8 cellular contexts compared by ENCODE assay signal in genomic region chr4:76984127-76984526, GRCh38. TPM values are rescaled to one million over a fixed set of nuclear protein-coding genes. Genes with fewer than 3 reads are reported as not detected.
DNase-seq lines count a peak whose midpoint lies in the region; ATAC-seq and TF ChIP-seq lines count a peak whose summit lies in the region.

No MANE protein-coding gene starts in this region.

- peak; percentile 51 for ATAC-seq in GM21825 (IDR thresholded peaks at IDR 0.05; ENCODE audit: unreplicated experiment)
- no peak for ATAC-seq in Panc1
- no peak for ATAC-seq in HG03139 (IDR thresholded peaks at IDR 0.05; ENCODE audit: unreplicated experiment)

- H3K4me1 ChIP-seq in Panc1 (ENCODE audit: control insufficient read depth, insufficient read depth, low read length): peaks cover 6% of the 10 kb centered on the region

- H3K36me3 ChIP-seq in Panc1 (ENCODE audit: control insufficient read depth, insufficient read depth, low read length): no peaks in the 10 kb centered on the region

- no peaks in the 10 kb centered on the region for H3K27me3 ChIP-seq in Panc1 (ENCODE audit: control insufficient read depth, insufficient read depth, low read length)

- H3K27ac ChIP-seq in Panc1 (ENCODE audit: low read length): no peak overlapping the region

- intact Hi-C loops in Panc1 (cut with micrococcal nuclease; ENCODE audit: unreplicated experiment): no loop called here

- no peak overlapping the region for H3K4me3 ChIP-seq in GM12865 (ENCODE audit: low read depth, low read length)
- no peak overlapping the region for H3K4me3 ChIP-seq in Panc1 (ENCODE audit: low read depth in 2 of 2, low read length in 2 of 2)
- H3K4me3 ChIP-seq in skeletal muscle cell (ENCODE audit: low read depth, low read length): peak overlapping the region; percentile 8

- TF ChIP-seq CTCF in GM12865 (IDR thresholded peaks at IDR 0.05; ENCODE audit: insufficient read depth, low read depth, low read length, missing control alignments): peak; percentile 23
- peak; percentile 35; the same call in 1 of the 2 replicates for TF ChIP-seq CTCF in Panc1 (IDR thresholded peaks at IDR 0.05)

- H3K9me3 ChIP-seq in Panc1 (ENCODE audit: control insufficient read depth, insufficient read depth, low read depth, low read length): no peaks in the 10 kb centered on the region

- CTCF ChIA-PET in Panc1 (lab: Charles Lee): no interaction called here

- DNase-seq in GM12865 (ENCODE audit: low read depth): peak; percentile 77
- no peak for DNase-seq in Panc1 (ENCODE audit: low read depth, low spot score)
- peak; percentile 61 for DNase-seq in fibroblast of gingiva (ENCODE audit: low read depth)
- no peak for DNase-seq in skeletal muscle cell (ENCODE audit: low read depth)
- DNase-seq in DMS114 treated with DMSO at 0.1 percent for 48 hours (lab: John Stamatoyannopoulos, UW; ENCODE audit: unreplicated experiment): no peak
- no peak for DNase-seq in SHP77 treated with DMSO at 0.1 percent for 48 hours (lab: John Stamatoyannopoulos, UW)

- in situ Hi-C loops in Panc1 (cut with HindIII; ENCODE audit: low pct_unique_long_range_greater_than_20kb, low sequenced_read_pairs): no loop called here

- POLR2A ChIA-PET in Panc1 (lab: Charles Lee): no interaction called here

- BruUV-seq in Panc1 (replicated peaks; lab: Mats Ljungman, UMichigan): no TSS peak

RNA-seq across cellular contexts. Expression of gene SEPTIN11, which starts 34.6 kb away (rescaled TPM):
- total RNA-seq in Panc1 (2021; ENCODE audit: unreplicated experiment): 103 TPM
- 38.8 TPM for polyA plus RNA-seq in Panc1 (2012; ENCODE audit: insufficient read length)

Comparison
In these comparisons a context has a peak if more than half of its experiments do, and no peak if none do; other contexts are left out.
1. DNase-seq: peak in GM12865 (single experiment) and fibroblast of gingiva (single experiment); none in Panc1 (single experiment), skeletal muscle cell (single experiment), DMS114 treated with DMSO at 0.1 percent for 48 hours (single experiment) and SHP77 treated with DMSO at 0.1 percent for 48 hours (single experiment).